Comparison of ENCODE assay signal across 24 cellular contexts in the genomic region with DNA sequence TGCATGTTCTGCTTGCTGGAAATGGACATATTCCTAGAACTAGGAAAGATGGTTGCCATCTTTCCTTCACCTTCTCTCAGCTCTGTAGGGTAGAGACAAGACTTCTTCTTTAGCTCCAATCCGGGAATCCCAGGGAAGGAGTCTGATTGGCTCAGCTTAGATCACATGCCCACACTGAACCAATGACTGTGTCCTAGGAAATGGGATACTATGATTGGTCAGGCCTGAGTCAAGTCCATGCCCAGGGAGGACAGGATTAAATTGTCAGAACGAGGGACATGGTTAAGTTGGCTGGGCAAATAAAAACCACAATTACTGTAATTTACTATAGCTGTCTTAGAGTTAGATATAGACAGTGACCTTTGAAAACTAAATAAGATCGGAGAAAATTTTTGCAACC. TPM values are rescaled to one million over a fixed set of nuclear protein-coding genes. Genes with fewer than 3 reads are reported as not detected.
DNase-seq lines count a peak whose midpoint lies in the region; ATAC-seq, FAIRE-seq and TF ChIP-seq lines count a peak whose summit lies in the region.
"Had no signal": no experiment of that assay in that cellular context is flagged by ENCODE, and none has a peak within 500 bp of the region (broad histone marks: within the 10 kb centered on the region; RNA-seq: fewer than 3 reads in every experiment).

No MANE protein-coding gene starts in this region.

- TF ChIP-seq POLR2A in K562 (conservative IDR thresholded peaks at IDR 0.05) = no peak

- H3K4me1 ChIP-seq in K562 (replicated peaks in 1 of 2; ENCODE audit: control insufficient read depth in 2 of 2, insufficient read depth in 2 of 2, low read length in 2 of 2) (no peaks in the 10 kb centered on the region; a peak in 1 of 5 replicates), GM23338 (ENCODE audit: insufficient read depth) (no peaks in the 10 kb centered on the region)
- H3K4me1 ChIP-seq: BE2C had no signal

- H3K4me3 Mint-ChIP-seq in progenitor cell of endocrine pancreas (ENCODE audit: low read depth) (no peak overlapping the region), GM23338 (no peak overlapping the region)
- H3K4me3 Mint-ChIP-seq: CD14-positive monocyte; CD8-positive, alpha-beta memory T cell; H9 had no signal

- no peak overlapping the region for H3K27ac ChIP-seq in K562 (ENCODE audit: extremely low read depth, low read depth, low read length)
- no peak overlapping the region for H3K27ac ChIP-seq in GM23338 (ENCODE audit: low read depth)
- H3K27ac ChIP-seq: 22Rv1, SK-N-MC had no signal

- TF ChIP-seq RAD21 in K562 (CRISPR knock-in tag; conservative IDR thresholded peaks at IDR 0.05 in 1 of 2, IDR thresholded peaks at IDR 0.05 in 1 of 2) = no peak

- 38% methylated on average over 3 of the region's 3 CpGs for WGBS in K562 (ENCODE audit: insufficient coverage, low coverage, missing lambda C conversion rate)

- TF ChIP-seq CTCF in K562 (IDR thresholded peaks at IDR 0.05 in 2 of 3, conservative IDR thresholded peaks at IDR 0.05 in 1 of 3; ENCODE audit: insufficient read depth in 2 of 3, low read depth in 1 of 3, low read length in 3 of 3) (no peak), progenitor cell of endocrine pancreas (IDR thresholded peaks at IDR 0.05; ENCODE audit: unreplicated experiment) (no peak), GM23338 (conservative IDR thresholded peaks at IDR 0.05; ENCODE audit: low read depth in 2 of 2) (no peak)

- H3F3A ChIP-seq in GM23338 (replicated peaks; ENCODE audit: low read depth) = no peaks in the 10 kb centered on the region

- H3K9ac ChIP-seq in K562 (ENCODE audit: insufficient read depth in 1 of 2, low read depth in 2 of 2, low read length in 2 of 2) = no peak overlapping the region

- TF ChIP-seq EP300 in K562 (IDR thresholded peaks at IDR 0.05; ENCODE audit: low read length) = no peak

- no peaks in the 10 kb centered on the region for H4K20me1 ChIP-seq in K562 (replicated peaks; ENCODE audit: control insufficient read depth, insufficient read depth, low read length)
- no peaks in the 10 kb centered on the region for H4K20me1 ChIP-seq in GM23338 (replicated peaks; ENCODE audit: insufficient read depth)

- no TSS peak for BruUV-seq in K562 (replicated peaks; lab: Mats Ljungman, UMichigan)

- no peaks in the 10 kb centered on the region for H3K4me1 Mint-ChIP-seq in progenitor cell of endocrine pancreas (ENCODE audit: low read depth)
- H3K4me1 Mint-ChIP-seq in GM23338 = no peaks in the 10 kb centered on the region
- H3K4me1 Mint-ChIP-seq: CD8-positive, alpha-beta memory T cell; H9 had no signal

- intact Hi-C loops in K562 (cut with micrococcal nuclease) = no loop called here

- H3K27ac Mint-ChIP-seq in progenitor cell of endocrine pancreas = no peak overlapping the region
- no peak overlapping the region for H3K27ac Mint-ChIP-seq in GM23338
- H3K27ac Mint-ChIP-seq: CD14-positive monocyte had no signal

- H3K4me2 ChIP-seq in K562 (ENCODE audit: insufficient read depth, low read length) (no peak overlapping the region), GM23338 (no peak overlapping the region)

- CTCF ChIA-PET in K562 (lab: Yijun Ruan, JAX; ENCODE audit: low intra/inter-chr PET ratio) = no interaction called here

- H3K27me3 Mint-ChIP-seq in progenitor cell of endocrine pancreas (peaks cover 3% of the 10 kb centered on the region), GM23338 (ENCODE audit: insufficient read depth, low read depth, poor library complexity) (no peaks in the 10 kb centered on the region)

- peak; percentile 16 for DNase-seq in NCI-H82 (lab: John Stamatoyannopoulos, UW)
- DNase-seq in NCI-H82 treated with DMSO at 0.1 percent for 48 hours (lab: John Stamatoyannopoulos, UW; ENCODE audit: unreplicated experiment) = no peak
- peak; percentile 55 for DNase-seq in RPMI7951 (ENCODE audit: low read depth)
- DNase-seq in K562 (ENCODE audit: extremely low read depth in 1 of 4, low spot score in 3 of 4) = peak in 3 of 4 experiments; percentile 38 to 49 (median 39)
- no peak for DNase-seq in progenitor cell of endocrine pancreas (ENCODE audit: low spot score, unreplicated experiment)
- no peak for DNase-seq in GM23338 (ENCODE audit: low spot score)
- DNase-seq: ACHN; BE2C; CD8-positive, alpha-beta memory T cell; DMS 273 treated with DMSO at 0.1 percent for 48 hours; DMS79; H9; MM.1S; NCI-H1694; NCI-H2029 treated with DMSO at 0.1 percent for 48 hours; NCI-H446 treated with DMSO at 0.1 percent for 48 hours; SHP77 treated with DMSO at 0.1 percent for 48 hours; SW 1271 had no signal

- H3K9me2 ChIP-seq in GM23338 (ENCODE audit: insufficient read depth) = no peaks in the 10 kb centered on the region; the same call in 1 of the 2 replicates

- H3K9me3 Mint-ChIP-seq in progenitor cell of endocrine pancreas (ENCODE audit: low read depth) = peaks cover 6% of the 10 kb centered on the region
- no peaks in the 10 kb centered on the region for H3K9me3 Mint-ChIP-seq in GM23338
- H3K9me3 Mint-ChIP-seq: CD14-positive monocyte; CD8-positive, alpha-beta memory T cell had no signal

- ATAC-seq in K562 (peak; percentile 74), GM21737 (IDR thresholded peaks at IDR 0.05; ENCODE audit: unreplicated experiment) (no peak), HG02973 (IDR thresholded peaks at IDR 0.05; ENCODE audit: unreplicated experiment) (no peak), GM23338 (no peak)

- in situ Hi-C loops in K562 (cut with MboI) = no loop called here

- H3K27me3 ChIP-seq in K562 (ENCODE audit: control insufficient read depth in 2 of 2, insufficient read depth in 2 of 2, low read length in 2 of 2) = peaks cover 0 to 9% of the 10 kb centered on the region in 2 experiments; a peak in 3 of 5 replicates
- H3K27me3 ChIP-seq in GM23338 (ENCODE audit: insufficient read depth) = no peaks in the 10 kb centered on the region
- H3K27me3 ChIP-seq: BE2C had no signal

- no peaks in the 10 kb centered on the region for H3K36me3 ChIP-seq in K562 (ENCODE audit: control insufficient read depth, insufficient read depth, low read length)
- H3K36me3 ChIP-seq in GM23338 (ENCODE audit: insufficient read depth) = no peaks in the 10 kb centered on the region
- H3K36me3 ChIP-seq: BE2C had no signal

- no peaks in the 10 kb centered on the region for H3K9me3 ChIP-seq in K562 (replicated peaks; ENCODE audit: control insufficient read depth, insufficient read depth, low read depth, low read length)
- H3K9me3 ChIP-seq: BE2C had no signal

- POLR2A ChIA-PET in K562 (lab: Yijun Ruan, JAX) = interaction anchor here (0.6 kb wide), 2 partner anchors 29 to 179 kb away, joined by 3 to 4 read pairs; no protein-coding TSS in a partner anchor

- no peak overlapping the region for H3K4me3 ChIP-seq in K562
- H3K4me3 ChIP-seq in GM23338 = no peak overlapping the region
- H3K4me3 ChIP-seq: SK-N-MC had no signal

- H2AFZ ChIP-seq in K562 (ENCODE audit: low read depth, low read length) (no peak overlapping the region), GM23338 (no peak overlapping the region)

- no peaks in the 10 kb centered on the region for H3K9me1 ChIP-seq in K562 (ENCODE audit: control insufficient read depth, insufficient read depth, low read length)

- H3K36me3 Mint-ChIP-seq in progenitor cell of endocrine pancreas (ENCODE audit: insufficient read depth) = peaks cover 1% of the 10 kb centered on the region
- H3K36me3 Mint-ChIP-seq in GM23338 (ENCODE audit: low read depth) = no peaks in the 10 kb centered on the region
- H3K36me3 Mint-ChIP-seq: CD14-positive monocyte had no signal

- H3K79me2 ChIP-seq in K562 (ENCODE audit: control insufficient read depth, insufficient read depth, low read length) (no peaks in the 10 kb centered on the region), GM23338 (replicated peaks; ENCODE audit: insufficient read depth) (no peaks in the 10 kb centered on the region)

- no peak for FAIRE-seq in K562 (lab: Jason Lieb, UNC)
- FAIRE-seq: GM19239 had no signal

RNA-seq across cellular contexts. Expression of gene SEMA4F, which starts 31.4 kb away (rescaled TPM):
- total RNA-seq in RPMI7951 (2014; rRNA removed; shearing (Covaris generic)) = 6.4 and 7.1 TPM in 2 replicates
- 0.56 and 1.1 TPM in 2 replicates for total RNA-seq in K562 (2011; cell fraction: chromatin; rRNA removed; ENCODE audit: low replicate concordance)
- total RNA-seq in K562 (2011; cell fraction: nucleolus; rRNA removed) = 0.83 and 0.92 TPM in 2 replicates
- 0.88 and 1.2 TPM in 2 replicates for total RNA-seq in K562 (2011; cell fraction: nucleoplasm; rRNA removed)
- total RNA-seq in K562 (2014; rRNA removed) (0.27 and 0.90 TPM in 2 replicates), K562 (2014; rRNA removed; fragmentation: Illumina TruSeq; extraction: Trizol) (0.33 and 0.67 TPM in 2 replicates), K562 (2015; rRNA removed; fragmentation: Illumina TruSeq; extraction: Trizol) (0.33 and 0.60 TPM in 2 replicates), K562 (2021) (1.3 and 1.6 TPM in 2 replicates), progenitor cell of endocrine pancreas (11.5 and 13.4 TPM in 2 replicates)
- polyA plus RNA-seq in K562 (2011; rRNA removed) (0.30 and 0.79 TPM in 2 replicates), K562 (2014; fragmentation: Illumina TruSeq; extraction: Trizol) (0.43 and 0.61 TPM in 2 replicates), K562 (2014; fragmentation: Nextera tagmentation; extraction: Ambion mirVana) (under 1 TPM; 0.08 to 0.18 TPM), K562 (2014; rRNA removed) (0.72 and 1.2 TPM in 2 replicates), GM23338 (2016; fragmentation: Nextera tagmentation; extraction: Ambion mirVana) (1.5 and 2.2 TPM in 2 replicates)
- polyA plus RNA-seq in K562 (2011; cell fraction: cytosol; rRNA removed) = 0.27 and 0.95 TPM in 2 replicates
- 0.91 and 2.0 TPM in 2 replicates for polyA plus RNA-seq in K562 (2011; cell fraction: nucleus; rRNA removed)
- polyA plus RNA-seq in K562 (2012) = 0.68 and 1.8 TPM in 2 replicates
- polyA minus RNA-seq in K562 (2011; rRNA and poly(A)+ RNA removed) = 0.21 and 0.56 TPM in 2 replicates
- polyA minus RNA-seq in K562 (2011; cell fraction: cytosol; rRNA and poly(A)+ RNA removed) = 0.36 and 1.3 TPM in 2 replicates
- 0.33 and 0.81 TPM in 2 replicates for polyA minus RNA-seq in K562 (2011; cell fraction: nucleus; rRNA and poly(A)+ RNA removed)
- 3.2 and 13.0 TPM in 2 replicates for total RNA-seq in GM23338 (2014; rRNA removed; shearing (Covaris generic))

RNA-seq across cellular contexts. Expression of gene M1AP, which starts 37.3 kb away (rescaled TPM):
- 0.36 TPM in 1 of 2 replicates, not detected in the other for total RNA-seq in RPMI7951 (2014; rRNA removed; shearing (Covaris generic))
- total RNA-seq in K562 (2011; cell fraction: chromatin; rRNA removed; ENCODE audit: low replicate concordance) = not detected in 2 replicates
- total RNA-seq in K562 (2011; cell fraction: nucleolus; rRNA removed) = not detected in 2 replicates
- not detected in 2 replicates for total RNA-seq in K562 (2011; cell fraction: nucleoplasm; rRNA removed)
- total RNA-seq in K562 (2014; rRNA removed) = not detected in 2 replicates
- 0.10 TPM in 1 of 2 replicates, not detected in the other for total RNA-seq in K562 (2014; rRNA removed; fragmentation: Illumina TruSeq; extraction: Trizol)
- 0.19 and 0.33 TPM in 2 replicates for total RNA-seq in K562 (2015; rRNA removed; fragmentation: Illumina TruSeq; extraction: Trizol)
- total RNA-seq in K562 (2021) = 0.11 TPM in 1 of 2 replicates, not detected in the other
- polyA plus RNA-seq in K562 (2011; rRNA removed) = 0.05 TPM in 1 of 2 replicates, not detected in the other
- polyA plus RNA-seq in K562 (2011; cell fraction: cytosol; rRNA removed) = not detected in 2 replicates
- 0.07 and 0.10 TPM in 2 replicates for polyA plus RNA-seq in K562 (2011; cell fraction: nucleus; rRNA removed)
- 0.23 and 0.44 TPM in 2 replicates for polyA plus RNA-seq in K562 (2012)
- polyA plus RNA-seq in K562 (2014; fragmentation: Illumina TruSeq; extraction: Trizol) = 0.07 and 0.10 TPM in 2 replicates
- under 1 TPM; 0.06 to 0.15 TPM for polyA plus RNA-seq in K562 (2014; fragmentation: Nextera tagmentation; extraction: Ambion mirVana)
- polyA plus RNA-seq in K562 (2014; rRNA removed) = 0.30 TPM in 1 of 2 replicates, not detected in the other
- polyA minus RNA-seq in K562 (2011; rRNA and poly(A)+ RNA removed) = not detected in 2 replicates
- polyA minus RNA-seq in K562 (2011; cell fraction: cytosol; rRNA and poly(A)+ RNA removed) = not detected in 2 replicates
- not detected in 2 replicates for polyA minus RNA-seq in K562 (2011; cell fraction: nucleus; rRNA and poly(A)+ RNA removed)
- 2.5 and 2.6 TPM in 2 replicates for total RNA-seq in progenitor cell of endocrine pancreas
- 5.2 and 12.1 TPM in 2 replicates for total RNA-seq in GM23338 (2014; rRNA removed; shearing (Covaris generic))
- 2.8 and 5.1 TPM in 2 replicates for polyA plus RNA-seq in GM23338 (2016; fragmentation: Nextera tagmentation; extraction: Ambion mirVana)
- total RNA-seq: CD8-positive, alpha-beta memory T cell had no signal

Comparison
In these comparisons a context has a peak if more than half of its experiments do, and no peak if none do; other contexts are left out.
1. DNase-seq: peak in NCI-H82 (single experiment), RPMI7951 (single experiment) and K562 (3 of 4); none in NCI-H82 treated with DMSO at 0.1 percent for 48 hours (single experiment), progenitor cell of endocrine pancreas (single experiment) and GM23338 (single experiment).